37 cellular contexts compared by ENCODE assay signal in the genomic region with DNA sequence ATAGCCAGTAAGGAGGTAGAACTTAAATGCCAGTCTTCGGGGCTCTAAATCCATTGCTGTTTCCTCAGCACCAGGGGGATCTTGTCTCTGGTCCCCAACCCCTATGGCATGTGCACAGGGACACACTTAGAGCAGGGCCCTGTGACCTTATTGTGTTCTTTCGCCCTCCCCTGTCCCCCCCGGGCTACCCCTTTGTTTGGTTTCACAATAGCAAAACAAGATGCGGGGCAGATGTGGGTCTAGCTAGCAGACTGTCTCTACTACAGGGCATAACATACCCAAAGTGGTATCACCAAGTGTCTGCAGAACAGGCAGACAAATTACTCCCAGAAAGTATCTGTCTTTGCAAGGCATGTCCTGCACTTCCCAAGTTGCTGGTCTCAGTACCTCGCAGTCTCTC. TPM values are rescaled to one million over a fixed set of nuclear protein-coding genes. Genes with fewer than 3 reads are reported as not detected.
"Had no signal": no experiment of that assay in that cellular context is flagged by ENCODE, and none has a peak within 500 bp of the region (broad histone marks: within the 10 kb centered on the region; RNA-seq: fewer than 3 reads in every experiment).

No MANE protein-coding gene starts in this region.

- H3K27ac ChIP-seq: adrenal gland, body of pancreas, breast epithelium, cardiac muscle cell, coronary artery, dorsolateral prefrontal cortex, foreskin keratinocyte, gastrocnemius medialis had no signal

- DNase-seq: activated CD4-positive, alpha-beta memory T cell treated with anti-CD3 and anti-CD28 coated beads for 36 hours; activated CD4-positive, alpha-beta T cell treated with anti-CD3 and anti-CD28 coated beads for 36 hours; activated CD4-positive, alpha-beta T cell treated with anti-CD3 and anti-CD28 coated beads, Interleukin-2, amount 10 ng/mL, durations not matched to agents 24 days and 14 days; activated CD4-positive, CD25-positive, alpha-beta regulatory T cell; activated CD4-positive, CD25-positive, alpha-beta regulatory T cell treated with anti-CD3 and anti-CD28 coated beads, Interleukin-2, amount 50 U/mL, for 72 hours; activated CD8-positive, alpha-beta memory T cell treated with anti-CD3 and anti-CD28 coated beads, Interleukin-2, amount 10 ng/mL, durations not matched to agents 7 days and 5 days; activated CD8-positive, alpha-beta memory T cell treated with anti-CD3 and anti-CD28 coated beads, Interleukin-2, amount 50 U/mL, for 4 hours; activated CD8-positive, alpha-beta T cell treated with anti-CD3 and anti-CD28 coated beads, Interleukin-2, amount 10 ng/mL, durations not matched to agents 7 days and 5 days; activated effector memory CD4-positive, alpha-beta T cell treated with anti-CD3 and anti-CD28 coated beads, Interleukin-2, amount 50 U/mL, for 16 hours; activated naive CD4-positive, alpha-beta T cell treated with anti-CD3 and anti-CD28 coated beads for 36 hours; activated naive CD8-positive, alpha-beta T cell treated with anti-CD3 and anti-CD28 coated beads for 36 hours; activated naive CD8-positive, alpha-beta T cell treated with anti-CD3 and anti-CD28 coated beads, Interleukin-2, amount 50 U/mL, for 24 hours; activated T-cell treated with anti-CD3 and anti-CD28 coated beads, Interleukin-2, amount 50 U/mL, for 1 hour; activated T-cell treated with anti-CD3 and anti-CD28 coated beads, Interleukin-2, amount 50 U/mL, for 48 hours; adrenal gland; amygdala; aorta; body of pancreas; central memory CD4-positive, alpha-beta T cell; cerebellar nuclear complex; dorsolateral prefrontal cortex; effector memory CD4-positive, alpha-beta T cell; endodermal cell; foreskin keratinocyte; gastrocnemius medialis; T-helper 2 cell had no signal

- H3K4me1 ChIP-seq: breast epithelium, foreskin keratinocyte, gastrocnemius medialis had no signal

- H3K27ac Mint-ChIP-seq: activated CD4-positive, alpha-beta memory T cell treated with anti-CD3 and anti-CD28 coated beads for 36 hours; activated CD4-positive, alpha-beta T cell treated with anti-CD3 and anti-CD28 coated beads for 36 hours; activated CD4-positive, alpha-beta T cell treated with anti-CD3 and anti-CD28 coated beads, Interleukin-2, amount 10 ng/mL, durations not matched to agents 24 days and 14 days; activated CD8-positive, alpha-beta memory T cell treated with anti-CD3 and anti-CD28 coated beads, Interleukin-2, amount 10 ng/mL, durations not matched to agents 7 days and 5 days; activated CD8-positive, alpha-beta T cell treated with anti-CD3 and anti-CD28 coated beads, Interleukin-2, amount 10 ng/mL, durations not matched to agents 7 days and 5 days; activated naive CD4-positive, alpha-beta T cell treated with anti-CD3 and anti-CD28 coated beads for 36 hours; activated naive CD4-positive, alpha-beta T cell treated with anti-CD3 and anti-CD28 coated beads, Interleukin-2, amount 50 U/mL, for 24 hours; activated naive CD8-positive, alpha-beta T cell treated with anti-CD3 and anti-CD28 coated beads for 36 hours; activated naive CD8-positive, alpha-beta T cell treated with anti-CD3 and anti-CD28 coated beads, Interleukin-2, amount 50 U/mL, for 24 hours; activated T-helper 1 cell treated with anti-CD3 and anti-CD28 coated beads, Interleukin-12 subunit alpha, Interleukin-12 subunit beta, Interleukin-2, Interleukin-4 antibody, amounts not matched to agents 30 ng/mL and 10 ng/mL and 1 ng/mL, durations not matched to agents 14 hours and 24 hours and 36 hours; activated T-helper 2 cell treated with anti-CD3 and anti-CD28 coated beads, Interferon-gamma antibody, Interleukin-2, Interleukin-4, amounts not matched to agents 10 μg/mL and 5 μg/mL and 100 μg/mL, durations not matched to agents 14 hours and 24 hours and 36 hours; dendritic cell treated with granulocyte-macrophage colony-stimulating factor and Interleukin-4, amounts not matched to agents 40 ng/mL and 50 ng/mL, for 4 days; endodermal cell had no signal

- H3K36me3 ChIP-seq: adrenal gland, breast epithelium, cardiac muscle cell, gastrocnemius medialis had no signal

- H3K4me3 Mint-ChIP-seq: activated CD4-positive, alpha-beta memory T cell treated with anti-CD3 and anti-CD28 coated beads for 36 hours; activated CD4-positive, alpha-beta T cell treated with anti-CD3 and anti-CD28 coated beads, Interleukin-2, amount 10 ng/mL, durations not matched to agents 24 days and 14 days; activated CD8-positive, alpha-beta memory T cell treated with anti-CD3 and anti-CD28 coated beads, Interleukin-2, amount 10 ng/mL, durations not matched to agents 7 days and 5 days; activated CD8-positive, alpha-beta T cell treated with anti-CD3 and anti-CD28 coated beads, Interleukin-2, amount 10 ng/mL, durations not matched to agents 7 days and 5 days; activated naive CD8-positive, alpha-beta T cell treated with anti-CD3 and anti-CD28 coated beads, Interleukin-2, amount 50 U/mL, for 24 hours; activated T-helper 1 cell treated with anti-CD3 and anti-CD28 coated beads, Interleukin-12 subunit alpha, Interleukin-12 subunit beta, Interleukin-2, Interleukin-4 antibody, amounts not matched to agents 30 ng/mL and 10 ng/mL and 1 ng/mL, durations not matched to agents 14 hours and 24 hours and 36 hours; dendritic cell treated with granulocyte-macrophage colony-stimulating factor and Interleukin-4, amounts not matched to agents 40 ng/mL and 50 ng/mL, for 4 days had no signal

- H3K4me3 ChIP-seq: adrenal gland, body of pancreas, breast epithelium, cardiac muscle cell, coronary artery, gastrocnemius medialis had no signal

- H3K9me3 Mint-ChIP-seq: activated CD4-positive, alpha-beta memory T cell treated with anti-CD3 and anti-CD28 coated beads for 36 hours; activated naive CD4-positive, alpha-beta T cell treated with anti-CD3 and anti-CD28 coated beads for 36 hours; activated naive CD4-positive, alpha-beta T cell treated with anti-CD3 and anti-CD28 coated beads, Interleukin-2, amount 50 U/mL, for 24 hours; activated naive CD8-positive, alpha-beta T cell treated with anti-CD3 and anti-CD28 coated beads, Interleukin-2, amount 50 U/mL, for 24 hours; dendritic cell treated with granulocyte-macrophage colony-stimulating factor and Interleukin-4, amounts not matched to agents 40 ng/mL and 50 ng/mL, for 4 days had no signal

- H3K27me3 ChIP-seq: adrenal gland had no signal

- H3K9me3 ChIP-seq: adrenal gland, body of pancreas, gastrocnemius medialis had no signal

- H3K4me1 Mint-ChIP-seq: endodermal cell had no signal

RNA-seq across cellular contexts. Expression of gene FBLL1, which starts 2.1 kb away (rescaled TPM):
- total RNA-seq: activated CD4-positive, alpha-beta T cell treated with anti-CD3 and anti-CD28 coated beads for 36 hours; activated CD4-positive, alpha-beta T cell treated with anti-CD3 and anti-CD28 coated beads, Interleukin-2, amount 10 ng/mL, durations not matched to agents 24 days and 14 days; activated CD8-positive, alpha-beta memory T cell treated with anti-CD3 and anti-CD28 coated beads for 36 hours; activated CD8-positive, alpha-beta memory T cell treated with anti-CD3 and anti-CD28 coated beads, Interleukin-2, amount 10 ng/mL, durations not matched to agents 7 days and 5 days; activated T-helper 2 cell treated with anti-CD3 and anti-CD28 coated beads, Interferon-gamma antibody, Interleukin-2, Interleukin-4, amounts not matched to agents 10 μg/mL and 5 μg/mL and 100 μg/mL, durations not matched to agents 14 hours and 24 hours and 36 hours; epithelial cell of proximal tubule; esophagus mucosa; foreskin keratinocyte; gastrocnemius medialis; T-helper 1 cell treated with Interleukin-12 subunit alpha and Interleukin-12 subunit beta and Interleukin-4 antibody, amounts not matched to agents 30 ng/mL and 1 ng/mL, for 36 hours had no signal
